19 cellular contexts compared by ENCODE assay signal in the genomic region with DNA sequence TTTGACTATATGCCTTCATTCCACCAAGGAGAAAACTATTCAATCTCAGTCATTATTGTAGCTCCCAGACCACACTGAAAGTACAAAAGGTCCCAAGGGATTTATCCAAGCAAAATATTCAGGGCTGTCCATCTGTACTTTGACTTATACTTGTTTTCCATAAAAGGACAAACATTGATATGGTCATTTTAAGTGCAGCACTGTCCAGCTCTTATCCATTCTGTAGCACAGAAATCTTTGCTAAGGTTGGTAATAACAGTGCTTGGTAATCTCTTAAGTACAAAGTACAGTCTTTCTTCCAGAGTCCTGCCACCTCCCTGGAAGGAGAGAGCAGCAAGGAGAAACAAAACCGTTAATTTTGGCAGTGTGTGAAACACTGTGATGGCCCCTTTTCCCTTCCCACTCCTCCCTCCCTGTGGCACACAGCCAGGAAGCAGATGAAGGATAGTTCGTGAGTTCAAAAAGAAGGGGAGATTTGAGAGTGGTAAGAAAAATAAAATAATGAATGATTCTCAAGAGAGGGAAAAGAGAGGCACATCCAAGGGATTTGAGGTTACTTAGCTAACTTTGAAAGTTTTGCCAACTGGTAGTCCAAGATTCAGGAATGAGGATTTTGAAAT. TPM values are rescaled to one million over a fixed set of nuclear protein-coding genes. Genes with fewer than 3 reads are reported as not detected.
A peak's percentile ranks its signal among the peaks of the same experiment; 100 is the strongest.
DNase-seq lines count a peak whose midpoint lies in the region; ATAC-seq and TF ChIP-seq lines count a peak whose summit lies in the region.
"Had no signal": no experiment of that assay in that cellular context is flagged by ENCODE, and none has a peak within 500 bp of the region (broad histone marks: within the 10 kb centered on the region; RNA-seq: fewer than 3 reads in every experiment).

No MANE protein-coding gene starts in this region.

- H3K4me3 Mint-ChIP-seq in neural progenitor cell = no peak overlapping the region
- H3K4me3 Mint-ChIP-seq: activated naive CD8-positive, alpha-beta T cell; activated T-cell treated with anti-CD3 and anti-CD28 coated beads, Interleukin-2, amount 50 U/mL, for 24 hours; central memory CD8-positive, alpha-beta T cell; memory B cell had no signal

- H2AFZ ChIP-seq in neural progenitor cell (replicated peaks) = no peak overlapping the region

- H3K27me3 ChIP-seq in neural progenitor cell (peaks cover 2% of the 10 kb centered on the region), aorta (ENCODE audit: control insufficient read depth in 1 of 2, insufficient read depth in 2 of 2, low read length in 1 of 2) (no peaks in the 10 kb centered on the region), H7 (ENCODE audit: control insufficient read depth, insufficient read depth, low read length) (no peaks in the 10 kb centered on the region), left lung (peaks cover 0 to 7% of the 10 kb centered on the region in 2 donors)
- H3K27me3 ChIP-seq: foreskin keratinocyte, Peyer's patch, upper lobe of right lung had no signal

- 3 to 5% methylated on average over 2 of the region's 2 CpGs for WGBS in aorta, 2 donors

- no peak for DNase-seq in Right ventricle myocardium superior
- DNase-seq in cardiac septum (ENCODE audit: low spot score) = no peak
- DNase-seq in left cardiac atrium = peak; percentile 63
- DNase-seq in neural progenitor cell (ENCODE audit: low spot score) = no peak
- DNase-seq in aorta = peak in 1 of 2 donors; percentile 53
- no peak for DNase-seq in H7
- DNase-seq in left lung = no peak
- no peak for DNase-seq in HPDE6-E6E7 (ENCODE audit: extremely low spot score)
- DNase-seq: ACHN; activated T-cell treated with anti-CD3 and anti-CD28 coated beads, Interleukin-2, amount 50 U/mL, for 24 hours; DND-41; foreskin keratinocyte; NCI-H2081; NCI-H69; Peyer's patch; upper lobe of right lung had no signal

- intact Hi-C loops in Right ventricle myocardium superior (cut with DNase I) = no loop called here
- intact Hi-C loops in cardiac septum (cut with DNase I) = no loop called here
- intact Hi-C loops in left cardiac atrium (cut with DNase I) = no loop called here
- intact Hi-C loops in aorta (cut with DNase I) = no loop called here
- intact Hi-C loops in left lung (cut with DNase I) = no loop called here

- ATAC-seq in Right ventricle myocardium superior (ENCODE audit: poor library complexity) = peak; percentile 49
- ATAC-seq in left cardiac atrium = peak in 1 of 2 donors; percentile 3
- no peak for ATAC-seq in aorta (ENCODE audit: low FRiP score)
- ATAC-seq in left lung = no peak
- ATAC-seq: foreskin keratinocyte, upper lobe of right lung had no signal

- H3K27ac Mint-ChIP-seq in neural progenitor cell = peak overlapping the region; percentile 46
- H3K27ac Mint-ChIP-seq: activated naive CD8-positive, alpha-beta T cell; activated T-cell treated with anti-CD3 and anti-CD28 coated beads, Interleukin-2, amount 50 U/mL, for 24 hours; memory B cell had no signal

- H3K27ac ChIP-seq in neural progenitor cell = no peak overlapping the region
- H3K27ac ChIP-seq in aorta (ENCODE audit: low read depth in 1 of 2, low read length in 2 of 2) = peak overlapping the region; percentile 19 to 22
- no peak overlapping the region for H3K27ac ChIP-seq in left lung
- H3K27ac ChIP-seq: foreskin keratinocyte, upper lobe of right lung had no signal

- H3K9me3 ChIP-seq in neural progenitor cell (ENCODE audit: low read depth) (no peaks in the 10 kb centered on the region), aorta (ENCODE audit: control insufficient read depth, low read length) (no peaks in the 10 kb centered on the region), left lung (no peaks in the 10 kb centered on the region)
- H3K9me3 ChIP-seq: Peyer's patch, upper lobe of right lung had no signal

- peaks cover 26% of the 10 kb centered on the region for H3K4me1 Mint-ChIP-seq in neural progenitor cell
- H3K4me1 Mint-ChIP-seq: central memory CD8-positive, alpha-beta T cell; memory B cell had no signal

- no peak overlapping the region for H3K9ac ChIP-seq in neural progenitor cell

- H3K4me2 ChIP-seq in neural progenitor cell = no peak overlapping the region

- H3F3A ChIP-seq in neural progenitor cell (ENCODE audit: low read depth) = no peaks in the 10 kb centered on the region

- H3K79me2 ChIP-seq in neural progenitor cell (ENCODE audit: low read depth) = no peaks in the 10 kb centered on the region

- no peaks in the 10 kb centered on the region for H3K9me3 Mint-ChIP-seq in neural progenitor cell
- H3K9me3 Mint-ChIP-seq: activated T-cell treated with anti-CD3 and anti-CD28 coated beads, Interleukin-2, amount 50 U/mL, for 24 hours; central memory CD8-positive, alpha-beta T cell; memory B cell had no signal

- TF ChIP-seq CTCF in neural progenitor cell (IDR thresholded peaks at IDR 0.05) (no peak), left lung (IDR thresholded peaks at IDR 0.05) (no peak)

- H3K36me3 ChIP-seq in neural progenitor cell = no peaks in the 10 kb centered on the region
- H3K36me3 ChIP-seq in aorta (ENCODE audit: control insufficient read depth in 1 of 2, insufficient read depth in 2 of 2, low read length in 1 of 2) = no peaks in the 10 kb centered on the region
- H3K36me3 ChIP-seq in H7 (replicated peaks; ENCODE audit: control insufficient read depth, insufficient read depth, low read length) = no peaks in the 10 kb centered on the region
- H3K36me3 ChIP-seq in left lung = no peaks in the 10 kb centered on the region
- H3K36me3 ChIP-seq: Peyer's patch, upper lobe of right lung had no signal

- H3K4me3 ChIP-seq in neural progenitor cell (no peak overlapping the region), aorta (ENCODE audit: low read length in 2 of 2) (no peak overlapping the region), H7 (ENCODE audit: insufficient read depth, low read depth, low read length) (no peak overlapping the region), left lung (no peak overlapping the region)
- H3K4me3 ChIP-seq: Peyer's patch, upper lobe of right lung had no signal

- H3K27me3 Mint-ChIP-seq in neural progenitor cell (ENCODE audit: insufficient read depth, low read depth) = peaks cover 2% of the 10 kb centered on the region

- H3K4me1 ChIP-seq in neural progenitor cell (no peaks in the 10 kb centered on the region), aorta (ENCODE audit: control insufficient read depth in 1 of 2, insufficient read depth in 2 of 2, low read length in 2 of 2) (peaks cover 0 to 7% of the 10 kb centered on the region in 2 donors), left lung (peaks cover 21 to 35% of the 10 kb centered on the region in 2 donors)

- no peaks in the 10 kb centered on the region for H3K36me3 Mint-ChIP-seq in neural progenitor cell
- H3K36me3 Mint-ChIP-seq: activated naive CD8-positive, alpha-beta T cell; memory B cell had no signal

- H4K20me1 ChIP-seq in neural progenitor cell (ENCODE audit: low read depth) = no peaks in the 10 kb centered on the region

RNA-seq across cellular contexts. Expression of gene CXCL2, which starts 6.8 kb away (rescaled TPM):
- total RNA-seq in Right ventricle myocardium superior (7.4 TPM), cardiac septum (4.1 TPM), left cardiac atrium (10 to 100 TPM; 26.6 to 33.0 TPM), neural progenitor cell (ENCODE audit: low replicate concordance) (0.15 TPM in 1 of 2 replicates, not detected in the other), aorta (10 to 100 TPM; 17.0 to 42.8 TPM), left lung (100 to 1,000 TPM in 1 of 2 donors, 10 to 100 TPM in 1; 64.4 to 114 TPM)
- polyA plus RNA-seq in aorta = 1 to 10 TPM; 1.1 to 3.6 TPM
- not detected in 2 replicates for total RNA-seq in H7 (2014; rRNA removed; shearing (Covaris generic))

RNA-seq across cellular contexts. Expression of gene MTHFD2L, which starts 52.2 kb away (rescaled TPM):
- total RNA-seq in Right ventricle myocardium superior (9.1 TPM), cardiac septum (14.5 TPM), left cardiac atrium (10 to 100 TPM in 1 of 2 donors, 1 to 10 TPM in 1; 9.2 to 11.7 TPM), neural progenitor cell (ENCODE audit: low replicate concordance) (10.7 and 22.1 TPM in 2 replicates), aorta (10 to 100 TPM; 13.7 to 13.8 TPM), left lung (10 to 100 TPM in 1 of 2 donors, 1 to 10 TPM in 1; 9.1 to 14.8 TPM)
- polyA plus RNA-seq in aorta = 10 to 100 TPM in 1 of 2 donors, 1 to 10 TPM in 1; 7.1 to 12.3 TPM
- total RNA-seq in H7 (2014; rRNA removed; shearing (Covaris generic)) = 6.6 and 7.9 TPM in 2 replicates

Comparison
In these comparisons a context has a peak if more than half of its experiments do, and no peak if none do; other contexts are left out.
1. H3K27ac ChIP-seq: peak in aorta (2 of 2); none in neural progenitor cell (single experiment) and left lung (0 of 2).